Comparison of ENCODE assay signal across 28 cellular contexts in genomic region chr10:24904830-24905229, GRCh38. TPM values are rescaled to one million over a fixed set of nuclear protein-coding genes. Genes with fewer than 3 reads are reported as not detected.
"Had no signal": no experiment of that assay in that cellular context is flagged by ENCODE, and none has a peak within 500 bp of the region (broad histone marks: within the 10 kb centered on the region; RNA-seq: fewer than 3 reads in every experiment).

No MANE protein-coding gene starts in this region.

- H3K36me3 ChIP-seq: adrenal gland had no signal

- H3K4me3 ChIP-seq: adrenal gland, SK-N-MC had no signal

- DNase-seq: activated B cell treated with CpG ODN at 0.5 μM for 24 hours; activated CD4-positive, alpha-beta memory T cell treated with anti-CD3 and anti-CD28 coated beads for 36 hours; activated CD4-positive, alpha-beta T cell treated with anti-CD3 and anti-CD28 coated beads for 1 hour; activated CD4-positive, alpha-beta T cell treated with anti-CD3 and anti-CD28 coated beads, Interleukin-2, amount 10 ng/mL, durations not matched to agents 7 days and 5 days; activated naive CD4-positive, alpha-beta T cell treated with anti-CD3 and anti-CD28 coated beads, Interleukin-2, amount 50 U/mL, for 16 hours; activated naive CD8-positive, alpha-beta T cell treated with anti-CD3 and anti-CD28 coated beads, Interleukin-2, amount 10 ng/mL, durations not matched to agents 7 days and 5 days; activated T-cell treated with anti-CD3 and anti-CD28 coated beads for 4 hours; activated T-cell treated with anti-CD3 and anti-CD28 coated beads, Interleukin-2, amount 50 U/mL, for 48 hours; adrenal gland; anterior cingulate cortex; Kasumi-1; KBM-7; NCI-H1048; NCI-H146; NCI-H187 treated with DMSO at 0.1 percent for 48 hours; NCI-H2081 treated with DMSO at 0.1 percent for 48 hours; NCI-H2171 treated with DMSO at 0.1 percent for 48 hours; NCI-H226; NCI-H526 treated with DMSO at 0.1 percent for 48 hours; NCI-H82; RPMI8226; T-cell; T-helper 2 cell; T1000 had no signal

- H3K27ac ChIP-seq: adrenal gland, SK-N-MC had no signal

- H3K27me3 ChIP-seq: adrenal gland had no signal

- H3K9me3 ChIP-seq: adrenal gland had no signal

- FAIRE-seq: TTC549 had no signal

- ATAC-seq: Right ventricle myocardium inferior, T-cell had no signal

RNA-seq across cellular contexts. Expression of gene PRTFDC1, which starts 47.6 kb away (rescaled TPM):
- total RNA-seq: activated B cell treated with CpG ODN at 0.5 μM for 24 hours, OCI-LY7 had no signal
